In the genomic region with DNA sequence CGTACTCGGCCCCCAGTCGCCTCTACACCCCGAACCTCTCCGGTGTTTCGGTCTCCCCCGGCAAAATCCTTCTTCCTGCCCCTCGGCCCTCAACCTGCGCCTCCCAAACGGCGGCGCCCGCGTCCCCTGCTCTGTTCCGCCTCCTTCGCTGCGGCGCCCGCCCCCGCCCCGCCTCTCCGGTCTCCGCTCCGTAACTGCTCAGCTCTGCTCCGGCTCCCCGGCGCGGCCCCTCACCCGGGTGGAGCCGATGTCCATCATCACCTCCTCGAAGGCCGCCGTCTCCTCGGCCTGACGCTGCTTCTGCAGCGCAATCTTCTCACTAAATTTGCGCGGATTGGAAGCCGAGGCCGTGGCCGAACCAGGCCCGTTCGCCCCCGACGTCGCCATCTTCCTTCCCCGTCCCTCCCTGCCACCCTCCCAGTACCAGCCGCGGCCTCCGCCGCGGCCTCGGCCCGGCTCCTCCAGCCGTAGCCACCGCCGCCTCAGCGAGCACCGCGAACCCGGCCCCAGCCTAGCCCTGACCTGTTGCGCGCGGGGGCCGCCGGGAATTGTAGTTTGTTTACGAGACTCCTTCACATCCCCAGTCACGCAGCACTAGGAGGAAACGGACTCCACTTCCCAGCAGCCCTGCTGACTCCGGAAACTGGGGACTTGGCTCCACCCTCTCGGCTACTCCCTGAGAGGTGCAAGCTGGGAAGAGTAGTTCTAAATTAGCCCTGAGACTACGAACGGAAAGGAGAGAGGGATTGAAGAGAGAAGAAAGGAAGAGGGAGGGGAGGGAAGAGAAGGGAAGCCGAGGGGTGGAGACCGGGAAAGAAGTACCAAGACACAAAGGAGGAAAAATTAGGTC, we compare ENCODE assay signal across 1 cellular context.
TF ChIP-seq lines count a peak whose summit lies in the region.

A gene with protein sequence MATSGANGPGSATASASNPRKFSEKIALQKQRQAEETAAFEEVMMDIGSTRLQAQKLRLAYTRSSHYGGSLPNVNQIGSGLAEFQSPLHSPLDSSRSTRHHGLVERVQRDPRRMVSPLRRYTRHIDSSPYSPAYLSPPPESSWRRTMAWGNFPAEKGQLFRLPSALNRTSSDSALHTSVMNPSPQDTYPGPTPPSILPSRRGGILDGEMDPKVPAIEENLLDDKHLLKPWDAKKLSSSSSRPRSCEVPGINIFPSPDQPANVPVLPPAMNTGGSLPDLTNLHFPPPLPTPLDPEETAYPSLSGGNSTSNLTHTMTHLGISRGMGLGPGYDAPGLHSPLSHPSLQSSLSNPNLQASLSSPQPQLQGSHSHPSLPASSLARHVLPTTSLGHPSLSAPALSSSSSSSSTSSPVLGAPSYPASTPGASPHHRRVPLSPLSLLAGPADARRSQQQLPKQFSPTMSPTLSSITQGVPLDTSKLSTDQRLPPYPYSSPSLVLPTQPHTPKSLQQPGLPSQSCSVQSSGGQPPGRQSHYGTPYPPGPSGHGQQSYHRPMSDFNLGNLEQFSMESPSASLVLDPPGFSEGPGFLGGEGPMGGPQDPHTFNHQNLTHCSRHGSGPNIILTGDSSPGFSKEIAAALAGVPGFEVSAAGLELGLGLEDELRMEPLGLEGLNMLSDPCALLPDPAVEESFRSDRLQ (minus strand): TSS at position 502 of the 850 bp plus-strand sequence. CDS start 115 bp downstream, at position 387.

TF ChIP-seq in K562, 482 proteins besides CTCF, POLR2A, EP300 and RAD21 (continued from another document and continues in another):
- TF ChIP-seq, protein P1, sequence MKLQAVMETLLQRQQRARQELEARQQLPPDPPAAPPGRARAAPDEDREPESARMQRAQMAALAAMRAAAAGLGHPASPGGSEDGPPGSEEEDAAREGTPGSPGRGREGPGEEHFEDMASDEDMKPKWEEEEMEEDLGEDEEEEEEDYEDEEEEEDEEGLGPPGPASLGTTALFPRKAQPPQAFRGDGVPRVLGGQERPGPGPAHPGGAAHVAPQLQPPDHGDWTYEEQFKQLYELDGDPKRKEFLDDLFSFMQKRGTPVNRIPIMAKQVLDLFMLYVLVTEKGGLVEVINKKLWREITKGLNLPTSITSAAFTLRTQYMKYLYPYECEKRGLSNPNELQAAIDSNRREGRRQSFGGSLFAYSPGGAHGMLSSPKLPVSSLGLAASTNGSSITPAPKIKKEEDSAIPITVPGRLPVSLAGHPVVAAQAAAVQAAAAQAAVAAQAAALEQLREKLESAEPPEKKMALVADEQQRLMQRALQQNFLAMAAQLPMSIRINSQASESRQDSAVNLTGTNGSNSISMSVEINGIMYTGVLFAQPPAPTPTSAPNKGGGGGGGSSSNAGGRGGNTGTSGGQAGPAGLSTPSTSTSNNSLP (IDR thresholded peaks at IDR 0.05; ENCODE audit: borderline replicate concordance, low read depth, low read length), result no peak
- TF ChIP-seq PURB (CRISPR knock-in tag; IDR thresholded peaks at IDR 0.05; ENCODE audit: low read depth) (no peak), FOXP1 (CRISPR knock-in tag; IDR thresholded peaks at IDR 0.05) (peak; percentile 79), GATAD2B (IDR thresholded peaks at IDR 0.05; ENCODE audit: borderline replicate concordance) (no peak), RNF2 (IDR thresholded peaks at IDR 0.05) (0 out of 2 replicates have a peak, but pooled peaks have one; percentile 63), ETV5 (CRISPR knock-in tag; IDR thresholded peaks at IDR 0.05; ENCODE audit: low read depth) (peak; percentile 95), FOXM1 (IDR thresholded peaks at IDR 0.05; ENCODE audit: low read depth) (no peak), FOXM1 (CRISPR knock-in tag; IDR thresholded peaks at IDR 0.05; ENCODE audit: low read depth) (no peak), POLR3A (IDR thresholded peaks at IDR 0.05; ENCODE audit: borderline replicate concordance, extremely low read depth, insufficient read depth, insufficient read length) (no peak), TEAD1 (CRISPR knock-in tag; IDR thresholded peaks at IDR 0.05) (peak; percentile 46 to 89; a peak in 3 of 4 replicates), CC2D1A (IDR thresholded peaks at IDR 0.05) (no peak), GTF2F1 (IDR thresholded peaks at IDR 0.05; ENCODE audit: low read depth, low read length) (0 out of 2 replicates have a peak, but pooled peaks have one; percentile 36), ZNF197 (CRISPR knock-in tag; IDR thresholded peaks at IDR 0.05; ENCODE audit: low read depth) (peak; percentile 98), MYNN (IDR thresholded peaks at IDR 0.05) (0 out of 2 replicates have a peak, but pooled peaks have one; percentile 14), MYNN (CRISPR knock-in tag; IDR thresholded peaks at IDR 0.05) (no peak), GATAD2A (IDR thresholded peaks at IDR 0.05) (no peak), ZNF133 (CRISPR knock-in tag; IDR thresholded peaks at IDR 0.05) (no peak), TAF15 (IDR thresholded peaks at IDR 0.05; ENCODE audit: low read depth, low read length) (no peak), ZBTB17 (CRISPR knock-in tag; IDR thresholded peaks at IDR 0.05) (peak; percentile 90), XRCC4 (IDR thresholded peaks at IDR 0.05; ENCODE audit: extremely low read depth, insufficient read depth, insufficient read length) (no peak), ZNF165 (CRISPR knock-in tag; IDR thresholded peaks at IDR 0.05; ENCODE audit: borderline replicate concordance) (no peak), PHB (CRISPR knock-in tag; IDR thresholded peaks at IDR 0.05) (no peak), ZNF589 (CRISPR knock-in tag; IDR thresholded peaks at IDR 0.05; ENCODE audit: low read depth) (peak; percentile 51; the same call in 1 of the 2 replicates), ZNF124 (CRISPR knock-in tag; IDR thresholded peaks at IDR 0.05) (no peak), ZNF444 (CRISPR knock-in tag; IDR thresholded peaks at IDR 0.05) (no peak), ZNF785 (CRISPR knock-in tag; IDR thresholded peaks at IDR 0.05) (no peak), DIDO1 (tag; IDR thresholded peaks at IDR 0.05; ENCODE audit: low read depth) (no peak; the same call in 1 of the 2 replicates), ZNF507 (tag; conservative IDR thresholded peaks at IDR 0.05) (no peak), MAZ (CRISPR knock-in tag; conservative IDR thresholded peaks at IDR 0.05 in 1 of 2, IDR thresholded peaks at IDR 0.05 in 1 of 2) (peak; percentile 43 to 84), ZFPM2 (CRISPR knock-in tag; IDR thresholded peaks at IDR 0.05) (no peak), KLF13 (tag; IDR thresholded peaks at IDR 0.05; ENCODE audit: borderline replicate concordance, low read depth) (no peak), EWSR1 (IDR thresholded peaks at IDR 0.05; ENCODE audit: borderline replicate concordance, low read depth, partially characterized antibody) (no peak)
- TF ChIP-seq, protein P2, sequence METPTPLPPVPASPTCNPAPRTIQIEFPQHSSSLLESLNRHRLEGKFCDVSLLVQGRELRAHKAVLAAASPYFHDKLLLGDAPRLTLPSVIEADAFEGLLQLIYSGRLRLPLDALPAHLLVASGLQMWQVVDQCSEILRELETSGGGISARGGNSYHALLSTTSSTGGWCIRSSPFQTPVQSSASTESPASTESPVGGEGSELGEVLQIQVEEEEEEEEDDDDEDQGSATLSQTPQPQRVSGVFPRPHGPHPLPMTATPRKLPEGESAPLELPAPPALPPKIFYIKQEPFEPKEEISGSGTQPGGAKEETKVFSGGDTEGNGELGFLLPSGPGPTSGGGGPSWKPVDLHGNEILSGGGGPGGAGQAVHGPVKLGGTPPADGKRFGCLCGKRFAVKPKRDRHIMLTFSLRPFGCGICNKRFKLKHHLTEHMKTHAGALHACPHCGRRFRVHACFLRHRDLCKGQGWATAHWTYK (CRISPR knock-in tag; IDR thresholded peaks at IDR 0.05), result peak; percentile 82; the same call in 1 of the 2 replicates
- TF ChIP-seq, protein P3, sequence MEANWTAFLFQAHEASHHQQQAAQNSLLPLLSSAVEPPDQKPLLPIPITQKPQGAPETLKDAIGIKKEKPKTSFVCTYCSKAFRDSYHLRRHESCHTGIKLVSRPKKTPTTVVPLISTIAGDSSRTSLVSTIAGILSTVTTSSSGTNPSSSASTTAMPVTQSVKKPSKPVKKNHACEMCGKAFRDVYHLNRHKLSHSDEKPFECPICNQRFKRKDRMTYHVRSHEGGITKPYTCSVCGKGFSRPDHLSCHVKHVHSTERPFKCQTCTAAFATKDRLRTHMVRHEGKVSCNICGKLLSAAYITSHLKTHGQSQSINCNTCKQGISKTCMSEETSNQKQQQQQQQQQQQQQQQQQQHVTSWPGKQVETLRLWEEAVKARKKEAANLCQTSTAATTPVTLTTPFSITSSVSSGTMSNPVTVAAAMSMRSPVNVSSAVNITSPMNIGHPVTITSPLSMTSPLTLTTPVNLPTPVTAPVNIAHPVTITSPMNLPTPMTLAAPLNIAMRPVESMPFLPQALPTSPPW (CRISPR knock-in tag; IDR thresholded peaks at IDR 0.05), result peak; percentile 78
- TF ChIP-seq, protein P4, sequence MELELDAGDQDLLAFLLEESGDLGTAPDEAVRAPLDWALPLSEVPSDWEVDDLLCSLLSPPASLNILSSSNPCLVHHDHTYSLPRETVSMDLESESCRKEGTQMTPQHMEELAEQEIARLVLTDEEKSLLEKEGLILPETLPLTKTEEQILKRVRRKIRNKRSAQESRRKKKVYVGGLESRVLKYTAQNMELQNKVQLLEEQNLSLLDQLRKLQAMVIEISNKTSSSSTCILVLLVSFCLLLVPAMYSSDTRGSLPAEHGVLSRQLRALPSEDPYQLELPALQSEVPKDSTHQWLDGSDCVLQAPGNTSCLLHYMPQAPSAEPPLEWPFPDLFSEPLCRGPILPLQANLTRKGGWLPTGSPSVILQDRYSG (tag; conservative IDR thresholded peaks at IDR 0.05; ENCODE audit: low read depth), result peak; percentile 84; the same call in 1 of the 2 replicates
- TF ChIP-seq, protein P5, sequence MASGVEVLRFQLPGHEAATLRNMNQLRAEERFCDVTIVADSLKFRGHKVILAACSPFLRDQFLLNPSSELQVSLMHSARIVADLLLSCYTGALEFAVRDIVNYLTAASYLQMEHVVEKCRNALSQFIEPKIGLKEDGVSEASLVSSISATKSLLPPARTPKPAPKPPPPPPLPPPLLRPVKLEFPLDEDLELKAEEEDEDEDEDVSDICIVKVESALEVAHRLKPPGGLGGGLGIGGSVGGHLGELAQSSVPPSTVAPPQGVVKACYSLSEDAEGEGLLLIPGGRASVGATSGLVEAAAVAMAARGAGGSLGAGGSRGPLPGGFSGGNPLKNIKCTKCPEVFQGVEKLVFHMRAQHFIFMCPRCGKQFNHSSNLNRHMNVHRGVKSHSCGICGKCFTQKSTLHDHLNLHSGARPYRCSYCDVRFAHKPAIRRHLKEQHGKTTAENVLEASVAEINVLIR (CRISPR knock-in tag; IDR thresholded peaks at IDR 0.05), result 0 out of 2 replicates have a peak, but pooled peaks have one; percentile 45
- TF ChIP-seq, protein P6, sequence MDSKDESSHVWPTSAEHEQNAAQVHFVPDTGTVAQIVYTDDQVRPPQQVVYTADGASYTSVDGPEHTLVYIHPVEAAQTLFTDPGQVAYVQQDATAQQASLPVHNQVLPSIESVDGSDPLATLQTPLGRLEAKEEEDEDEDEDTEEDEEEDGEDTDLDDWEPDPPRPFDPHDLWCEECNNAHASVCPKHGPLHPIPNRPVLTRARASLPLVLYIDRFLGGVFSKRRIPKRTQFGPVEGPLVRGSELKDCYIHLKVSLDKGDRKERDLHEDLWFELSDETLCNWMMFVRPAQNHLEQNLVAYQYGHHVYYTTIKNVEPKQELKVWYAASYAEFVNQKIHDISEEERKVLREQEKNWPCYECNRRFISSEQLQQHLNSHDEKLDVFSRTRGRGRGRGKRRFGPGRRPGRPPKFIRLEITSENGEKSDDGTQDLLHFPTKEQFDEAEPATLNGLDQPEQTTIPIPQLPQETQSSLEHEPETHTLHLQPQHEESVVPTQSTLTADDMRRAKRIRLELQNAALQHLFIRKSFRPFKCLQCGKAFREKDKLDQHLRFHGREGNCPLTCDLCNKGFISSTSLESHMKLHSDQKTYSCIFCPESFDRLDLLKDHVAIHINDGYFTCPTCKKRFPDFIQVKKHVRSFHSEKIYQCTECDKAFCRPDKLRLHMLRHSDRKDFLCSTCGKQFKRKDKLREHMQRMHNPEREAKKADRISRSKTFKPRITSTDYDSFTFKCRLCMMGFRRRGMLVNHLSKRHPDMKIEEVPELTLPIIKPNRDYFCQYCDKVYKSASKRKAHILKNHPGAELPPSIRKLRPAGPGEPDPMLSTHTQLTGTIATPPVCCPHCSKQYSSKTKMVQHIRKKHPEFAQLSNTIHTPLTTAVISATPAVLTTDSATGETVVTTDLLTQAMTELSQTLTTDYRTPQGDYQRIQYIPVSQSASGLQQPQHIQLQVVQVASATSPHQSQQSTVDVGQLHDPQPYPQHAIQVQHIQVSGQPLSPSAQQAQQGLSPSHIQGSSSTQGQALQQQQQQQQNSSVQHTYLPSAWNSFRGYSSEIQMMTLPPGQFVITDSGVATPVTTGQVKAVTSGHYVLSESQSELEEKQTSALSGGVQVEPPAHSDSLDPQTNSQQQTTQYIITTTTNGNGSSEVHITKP (IDR thresholded peaks at IDR 0.05; ENCODE audit: partially characterized antibody), result peak; percentile 53
- TF ChIP-seq, protein P7, sequence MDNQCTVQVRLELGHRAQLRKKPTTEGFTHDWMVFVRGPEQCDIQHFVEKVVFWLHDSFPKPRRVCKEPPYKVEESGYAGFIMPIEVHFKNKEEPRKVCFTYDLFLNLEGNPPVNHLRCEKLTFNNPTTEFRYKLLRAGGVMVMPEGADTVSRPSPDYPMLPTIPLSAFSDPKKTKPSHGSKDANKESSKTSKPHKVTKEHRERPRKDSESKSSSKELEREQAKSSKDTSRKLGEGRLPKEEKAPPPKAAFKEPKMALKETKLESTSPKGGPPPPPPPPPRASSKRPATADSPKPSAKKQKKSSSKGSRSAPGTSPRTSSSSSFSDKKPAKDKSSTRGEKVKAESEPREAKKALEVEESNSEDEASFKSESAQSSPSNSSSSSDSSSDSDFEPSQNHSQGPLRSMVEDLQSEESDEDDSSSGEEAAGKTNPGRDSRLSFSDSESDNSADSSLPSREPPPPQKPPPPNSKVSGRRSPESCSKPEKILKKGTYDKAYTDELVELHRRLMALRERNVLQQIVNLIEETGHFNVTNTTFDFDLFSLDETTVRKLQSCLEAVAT (IDR thresholded peaks at IDR 0.05), result peak; percentile 33 to 50; a peak in 1 of 4 replicates
- TF ChIP-seq, protein P8, sequence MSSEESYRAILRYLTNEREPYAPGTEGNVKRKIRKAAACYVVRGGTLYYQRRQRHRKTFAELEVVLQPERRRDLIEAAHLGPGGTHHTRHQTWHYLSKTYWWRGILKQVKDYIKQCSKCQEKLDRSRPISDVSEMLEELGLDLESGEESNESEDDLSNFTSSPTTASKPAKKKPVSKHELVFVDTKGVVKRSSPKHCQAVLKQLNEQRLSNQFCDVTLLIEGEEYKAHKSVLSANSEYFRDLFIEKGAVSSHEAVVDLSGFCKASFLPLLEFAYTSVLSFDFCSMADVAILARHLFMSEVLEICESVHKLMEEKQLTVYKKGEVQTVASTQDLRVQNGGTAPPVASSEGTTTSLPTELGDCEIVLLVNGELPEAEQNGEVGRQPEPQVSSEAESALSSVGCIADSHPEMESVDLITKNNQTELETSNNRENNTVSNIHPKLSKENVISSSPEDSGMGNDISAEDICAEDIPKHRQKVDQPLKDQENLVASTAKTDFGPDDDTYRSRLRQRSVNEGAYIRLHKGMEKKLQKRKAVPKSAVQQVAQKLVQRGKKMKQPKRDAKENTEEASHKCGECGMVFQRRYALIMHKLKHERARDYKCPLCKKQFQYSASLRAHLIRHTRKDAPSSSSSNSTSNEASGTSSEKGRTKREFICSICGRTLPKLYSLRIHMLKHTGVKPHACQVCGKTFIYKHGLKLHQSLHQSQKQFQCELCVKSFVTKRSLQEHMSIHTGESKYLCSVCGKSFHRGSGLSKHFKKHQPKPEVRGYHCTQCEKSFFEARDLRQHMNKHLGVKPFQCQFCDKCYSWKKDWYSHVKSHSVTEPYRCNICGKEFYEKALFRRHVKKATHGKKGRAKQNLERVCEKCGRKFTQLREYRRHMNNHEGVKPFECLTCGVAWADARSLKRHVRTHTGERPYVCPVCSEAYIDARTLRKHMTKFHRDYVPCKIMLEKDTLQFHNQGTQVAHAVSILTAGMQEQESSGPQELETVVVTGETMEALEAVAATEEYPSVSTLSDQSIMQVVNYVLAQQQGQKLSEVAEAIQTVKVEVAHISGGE (CRISPR knock-in tag; IDR thresholded peaks at IDR 0.05), result peak in 1 of 3 experiments; percentile 88; a peak in 2 of 6 replicates
